In the genomic region with DNA sequence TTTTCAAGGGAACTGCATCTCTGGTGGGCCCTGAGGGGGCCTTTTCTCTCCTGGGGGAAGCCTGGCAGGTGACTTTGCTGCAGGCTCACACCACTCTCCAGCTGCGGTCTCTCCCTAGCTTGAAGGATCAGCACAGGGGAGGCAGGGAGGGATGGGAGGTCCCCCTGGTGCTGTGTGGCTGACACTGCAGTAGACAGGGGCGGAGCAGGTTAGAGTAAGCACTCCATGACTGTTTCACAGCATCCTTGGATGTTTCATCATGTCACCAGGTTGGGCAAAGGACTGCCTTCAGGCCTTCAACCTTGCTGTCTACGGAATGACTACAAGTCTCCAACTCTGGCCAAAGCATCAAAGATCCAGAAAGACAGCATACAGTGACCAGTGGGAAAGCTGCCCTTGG, we compare ENCODE assay signal across 9 cellular contexts.
DNase-seq lines count a peak whose midpoint lies in the region; ATAC-seq and TF ChIP-seq lines count a peak whose summit lies in the region.
"Had no signal": no experiment of that assay in that cellular context is flagged by ENCODE, and none has a peak within 500 bp of the region (broad histone marks: within the 10 kb centered on the region; RNA-seq: fewer than 3 reads in every experiment).

No MANE protein-coding gene starts in this region.

- TF ChIP-seq CTCF in SK-N-SH (IDR thresholded peaks at IDR 0.05) (no peak), VCaP (conservative IDR thresholded peaks at IDR 0.05) (no peak), progenitor cell of endocrine pancreas (IDR thresholded peaks at IDR 0.05; ENCODE audit: unreplicated experiment) (peak; percentile 62), esophagus squamous epithelium (IDR thresholded peaks at IDR 0.05) (peak in 1 of 6 experiments; percentile 6)

- peaks cover 16% of the 10 kb centered on the region for H3K27me3 Mint-ChIP-seq in progenitor cell of endocrine pancreas

- DNase-seq in SK-N-SH (peak; percentile 50), KBM-7 (peak; percentile 6), progenitor cell of endocrine pancreas (ENCODE audit: low spot score, unreplicated experiment) (peak; percentile 30), activated gamma-delta T cell treated with Interleukin-2 at 50 U/mL for 16 hours (no peak), esophagus squamous epithelium (lab: John Stamatoyannopoulos, UW) (no peak)
- DNase-seq: activated CD4-positive, alpha-beta T cell treated with anti-CD3 and anti-CD28 coated beads, Interleukin-2, amount 50 U/mL, for 1 hour had no signal

- H3K4me3 ChIP-seq in SK-N-SH (ENCODE audit: low read depth in 2 of 2, low read length in 1 of 2) (no peak overlapping the region), esophagus squamous epithelium (no peak overlapping the region)

- no peaks in the 10 kb centered on the region for H3K9me3 Mint-ChIP-seq in progenitor cell of endocrine pancreas (ENCODE audit: low read depth)

- no peaks in the 10 kb centered on the region for H4K20me1 ChIP-seq in SK-N-SH (ENCODE audit: insufficient read depth)

- CTCF ChIA-PET in SK-N-SH (lab: Yijun Ruan, JAX), result interaction anchor here (0.6 to 1.6 kb wide), 5 partner anchors 9 to 553 kb away, joined by 3 to 5 read pairs (median 3); no protein-coding TSS in a partner anchor

- H2AFZ ChIP-seq in SK-N-SH (ENCODE audit: low read depth), result no peak overlapping the region

- H3K79me2 ChIP-seq in SK-N-SH (ENCODE audit: insufficient read depth), result no peaks in the 10 kb centered on the region

- no peak overlapping the region for H3K4me3 Mint-ChIP-seq in progenitor cell of endocrine pancreas (ENCODE audit: low read depth)

- no peaks in the 10 kb centered on the region; a peak in 1 of 4 replicates for H3K4me1 ChIP-seq in SK-N-SH (ENCODE audit: control insufficient read depth in 1 of 2, insufficient read depth in 2 of 2, low read depth in 1 of 2, low read length in 1 of 2)
- no peaks in the 10 kb centered on the region for H3K4me1 ChIP-seq in esophagus squamous epithelium

- no peak for TF ChIP-seq EP300 in SK-N-SH (IDR thresholded peaks at IDR 0.05; ENCODE audit: borderline replicate concordance in 1 of 2, low read depth in 1 of 2, low read length in 1 of 2)

- H3K36me3 Mint-ChIP-seq in progenitor cell of endocrine pancreas (ENCODE audit: insufficient read depth), result no peaks in the 10 kb centered on the region

- H3F3A ChIP-seq in SK-N-SH (replicated peaks; ENCODE audit: insufficient read depth), result no peaks in the 10 kb centered on the region

- no peak overlapping the region for H3K4me2 ChIP-seq in SK-N-SH

- in situ Hi-C loops in KBM-7 (cut with MboI; ENCODE audit: low pct_unique_long_range_greater_than_20kb, low sequenced_read_pairs), result no loop called here

- TF ChIP-seq POLR2A in esophagus squamous epithelium (IDR thresholded peaks at IDR 0.05), result no peak

- no peaks in the 10 kb centered on the region for H3K9me2 ChIP-seq in SK-N-SH

- intact Hi-C loops in esophagus squamous epithelium (cut with DNase I), result no loop called here

- H3K36me3 ChIP-seq in SK-N-SH (replicated peaks in 1 of 2; ENCODE audit: control insufficient read depth in 1 of 2, insufficient read depth in 2 of 2, low read length in 1 of 2) (no peaks in the 10 kb centered on the region), esophagus squamous epithelium (no peaks in the 10 kb centered on the region)

- peaks cover 19% of the 10 kb centered on the region for H3K4me1 Mint-ChIP-seq in progenitor cell of endocrine pancreas (ENCODE audit: low read depth)

- no peaks in the 10 kb centered on the region for H3K9me3 ChIP-seq in SK-N-SH
- H3K9me3 ChIP-seq in esophagus squamous epithelium, result no peaks in the 10 kb centered on the region

- H3K27ac Mint-ChIP-seq in progenitor cell of endocrine pancreas, result no peak overlapping the region

- no peak overlapping the region for H3K9ac ChIP-seq in SK-N-SH

- H3K27me3 ChIP-seq in SK-N-SH (ENCODE audit: insufficient read depth) (no peaks in the 10 kb centered on the region), esophagus squamous epithelium (no peaks in the 10 kb centered on the region)

- WGBS in SK-N-SH (ENCODE audit: low lambda C conversion rate), result 25% methylated on average over 2 of the region's 3 CpGs
- 60% methylated on average over 2 of the region's 3 CpGs; no CpG with 5 or more reads in 1 of the 2 donors for WGBS in esophagus squamous epithelium, 2 donors

- H3K27ac ChIP-seq in SK-N-SH (ENCODE audit: low read depth in 2 of 2, low read length in 1 of 2) (no peak overlapping the region), VCaP (peak overlapping the region; percentile 80), esophagus squamous epithelium (no peak overlapping the region)

- ATAC-seq in SK-N-SH treated with all-trans-retinoic acid at 6 μM for 48 hours (no peak), HG03354 (IDR thresholded peaks at IDR 0.05; ENCODE audit: poor library complexity, severe bottlenecking, unreplicated experiment) (no peak)

- POLR2A ChIA-PET in SK-N-SH (lab: Yijun Ruan, JAX), result no interaction called here

- peak; percentile 55 for TF ChIP-seq RAD21 in SK-N-SH (IDR thresholded peaks at IDR 0.05; ENCODE audit: low read length)

TF ChIP-seq in SK-N-SH, 30 proteins besides CTCF, POLR2A, EP300 and RAD21:
- TF ChIP-seq RCOR1 (IDR thresholded peaks at IDR 0.05; ENCODE audit: low read length) (no peak), USF2 (IDR thresholded peaks at IDR 0.05; ENCODE audit: borderline replicate concordance, low read depth, low read length) (no peak), RXRA (IDR thresholded peaks at IDR 0.05; ENCODE audit: borderline replicate concordance, low read depth) (no peak), FOXM1 (IDR thresholded peaks at IDR 0.05; ENCODE audit: low read depth) (no peak), SMC3 (IDR thresholded peaks at IDR 0.05; ENCODE audit: low read depth, low read length) (peak; percentile 23; the same call in 1 of the 2 replicates), NRF1 (IDR thresholded peaks at IDR 0.05; ENCODE audit: low read depth, low read length) (no peak)

TF ChIP-seq in SK-N-SH treated with all-trans-retinoic acid at 6 μM for 48 hours, 23 proteins besides CTCF, POLR2A, EP300 and RAD21:
- no peak for TF ChIP-seq RARB (CRISPR knock-in tag; IDR thresholded peaks at IDR 0.05)

Comparison
In these comparisons a context has a peak if more than half of its experiments do, and no peak if none do; other contexts are left out.
1. DNase-seq: peak in SK-N-SH (single experiment), KBM-7 (single experiment) and progenitor cell of endocrine pancreas (single experiment); none in activated gamma-delta T cell treated with Interleukin-2 at 50 U/mL for 16 hours (single experiment) and esophagus squamous epithelium (single experiment).